ENCODE assay signal across 16 cellular contexts in the genomic region with DNA sequence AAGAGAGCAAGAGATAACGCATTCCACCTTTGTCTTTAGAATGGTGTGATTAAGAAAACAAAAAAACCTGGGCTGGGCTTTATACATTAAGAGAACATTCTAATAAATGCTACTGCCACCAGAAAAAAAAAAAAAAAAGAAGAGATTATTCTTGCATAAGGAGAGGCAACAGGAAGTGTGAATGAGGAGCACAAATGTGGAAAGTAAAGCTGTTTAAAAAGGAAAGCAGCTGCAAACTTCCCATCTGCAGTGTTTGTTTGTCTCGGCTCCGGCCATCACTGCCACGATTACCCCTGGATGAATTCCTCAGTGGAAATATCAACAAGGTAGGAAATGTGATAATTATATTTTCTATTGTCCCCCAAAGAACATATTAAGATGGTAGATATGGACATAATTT.
"Had no signal": no experiment of that assay in that cellular context is flagged by ENCODE, and none has a peak within 500 bp of the region (broad histone marks: within the 10 kb centered on the region; RNA-seq: fewer than 3 reads in every experiment).

No MANE protein-coding gene starts in this region.

- H3K4me3 ChIP-seq: adrenal gland, esophagus squamous epithelium, hepatocyte, lower lobe of right lung, tibial artery had no signal

- H3K4me1 ChIP-seq: esophagus squamous epithelium, lower lobe of right lung, tibial artery had no signal

- H3K27me3 ChIP-seq: adrenal gland, esophagus squamous epithelium, hepatocyte, tibial artery had no signal

- H3K36me3 ChIP-seq: adrenal gland, esophagus squamous epithelium, lower lobe of right lung, tibial artery had no signal

- DNase-seq: activated CD4-positive, alpha-beta T cell treated with anti-CD3 and anti-CD28 coated beads for 36 hours; activated CD4-positive, alpha-beta T cell treated with anti-CD3 and anti-CD28 coated beads, Interleukin-2, amount 50 U/mL, for 48 hours; activated gamma-delta T cell treated with Interleukin-2 at 50 U/mL for 16 hours; activated T-cell treated with anti-CD3 and anti-CD28 coated beads for 4 hours; adrenal gland; effector memory CD8-positive, alpha-beta T cell; esophagus squamous epithelium; foreskin fibroblast; lower lobe of right lung; nephron progenitor cell; occipital lobe; posterior cingulate gyrus; stimulated activated CD4-positive, alpha-beta T cell treated with anti-CD3 and anti-CD28 coated beads, Interleukin-2, amount 100 ng/mL, for 24 hours; stimulated activated naive CD4-positive, alpha-beta T cell treated with Interleukin-2 at 50 U/mL for 16 hours; tibial artery had no signal

- H3K9me3 ChIP-seq: adrenal gland, esophagus squamous epithelium, lower lobe of right lung, tibial artery had no signal

- H3K27ac ChIP-seq: adrenal gland, esophagus squamous epithelium, hepatocyte, lower lobe of right lung, tibial artery had no signal
